In genomic region chr3:102163039-102163817, GRCh38 we compare ENCODE assay signal across 8 cellular contexts.
DNase-seq lines count a peak whose midpoint lies in the region; ATAC-seq and TF ChIP-seq lines count a peak whose summit lies in the region.

No MANE protein-coding gene starts in this region.

- H3F3A ChIP-seq in PC-9 (ENCODE audit: insufficient read depth, low read depth) = peaks cover 38% of the 10 kb centered on the region

- intact Hi-C loops in PC-9 (cut with micrococcal nuclease; ENCODE audit: unreplicated experiment) = loop anchor here (1.0 to 2.0 kb wide), 9 partner anchors 17 to 350 kb away; partner anchors contain the start of gene NFKBIZ

- no TSS peak for BruUV-seq in PC-9 (replicated peaks; lab: Mats Ljungman, UMichigan)

- no peaks in the 10 kb centered on the region; the same call in 1 of the 2 replicates for H3K9me3 ChIP-seq in PC-9 (ENCODE audit: insufficient read depth, low read depth)

- ATAC-seq in GM21825 (IDR thresholded peaks at IDR 0.05; ENCODE audit: unreplicated experiment) = no peak

- DNase-seq in GM03348 (ENCODE audit: low spot score) (peak; percentile 28), PC-9 (peak; percentile 84 to 100), fibroblast of peridontal ligament (ENCODE audit: extremely low read depth) (peak; percentile 86), skeletal muscle cell (ENCODE audit: low read depth) (peak; percentile 75), 8988T (no peak), GOT3 (lab: John Stamatoyannopoulos, UW) (no peak)
- no peak for DNase-seq in activated CD8-positive, alpha-beta memory T cell treated with anti-CD3 and anti-CD28 coated beads for 24 hours

- H3K4me2 ChIP-seq in PC-9 = peak overlapping the region; percentile 58

- H3K4me3 ChIP-seq in PC-9 (peak overlapping the region; percentile 7; the same call in 1 of the 2 replicates), skeletal muscle cell (ENCODE audit: low read depth, low read length) (no peak overlapping the region)

- H3K27me3 ChIP-seq in PC-9 (ENCODE audit: insufficient read depth, low read depth) = no peaks in the 10 kb centered on the region

- no peaks in the 10 kb centered on the region for H4K20me1 ChIP-seq in PC-9 (ENCODE audit: insufficient read depth)

- no peaks in the 10 kb centered on the region for H3K36me3 ChIP-seq in PC-9 (ENCODE audit: low read depth)

- H3K9me2 ChIP-seq in PC-9 (ENCODE audit: insufficient read depth) = no peaks in the 10 kb centered on the region

- CTCF ChIA-PET in PC-9 (lab: Charles Lee) = interaction anchor here (0.6 to 0.9 kb wide), 3 partner anchors 62 to 292 kb away, joined by 3 to 7 read pairs (median 4); no protein-coding TSS in a partner anchor

- peaks cover 59% of the 10 kb centered on the region for H3K4me1 ChIP-seq in PC-9 (replicated peaks; ENCODE audit: insufficient read depth)

- peak overlapping the region; percentile 2; the same call in 1 of the 2 replicates for H2AFZ ChIP-seq in PC-9

- TF ChIP-seq CTCF in PC-9 (conservative IDR thresholded peaks at IDR 0.05) = no peak

- H3K27ac ChIP-seq in PC-9 = peak overlapping the region; percentile 87

- no peaks in the 10 kb centered on the region for H3K79me2 ChIP-seq in PC-9 (ENCODE audit: low read depth)

- POLR2A ChIA-PET in PC-9 (lab: Charles Lee; ENCODE audit: unreplicated experiment) = interaction anchor here (0.5 to 1.0 kb wide), 7 partner anchors 16 to 439 kb away, joined by 3 to 10 read pairs (median 5); partner anchors contain the start of genes CEP97 and NFKBIZ

Comparison
In these comparisons a context has a peak if more than half of its experiments do, and no peak if none do; other contexts are left out.
1. DNase-seq: peak in GM03348 (single experiment), PC-9 (2 of 2), fibroblast of peridontal ligament (single experiment) and skeletal muscle cell (single experiment); none in 8988T (single experiment), activated CD8-positive, alpha-beta memory T cell treated with anti-CD3 and anti-CD28 coated beads for 24 hours (single experiment) and GOT3 (single experiment).